2 cellular contexts compared by ENCODE assay signal in the genomic region with DNA sequence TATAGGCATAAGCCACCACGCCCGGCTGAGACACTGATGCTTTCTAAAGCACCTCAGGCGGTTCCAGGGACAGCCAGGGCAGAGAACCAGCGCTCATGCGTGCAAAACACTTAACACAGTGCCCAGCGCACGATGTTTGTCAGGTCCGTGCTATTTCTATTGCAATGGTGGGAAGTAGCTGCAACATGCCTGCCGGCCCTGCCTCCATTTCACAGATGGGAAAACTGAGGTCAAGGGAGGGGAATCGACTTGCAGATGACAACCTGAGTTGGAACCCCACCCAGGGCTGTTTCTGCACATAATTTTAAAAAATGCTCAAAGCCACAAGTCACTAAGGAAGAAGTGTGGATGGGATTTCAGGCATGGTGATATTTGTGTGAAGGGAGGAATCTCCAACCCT.
TF ChIP-seq lines count a peak whose summit lies in the region.

No MANE protein-coding gene starts in this region.

TF ChIP-seq in SK-N-SH, 30 proteins besides CTCF, POLR2A, EP300 and RAD21:
- TF ChIP-seq, protein P1, sequence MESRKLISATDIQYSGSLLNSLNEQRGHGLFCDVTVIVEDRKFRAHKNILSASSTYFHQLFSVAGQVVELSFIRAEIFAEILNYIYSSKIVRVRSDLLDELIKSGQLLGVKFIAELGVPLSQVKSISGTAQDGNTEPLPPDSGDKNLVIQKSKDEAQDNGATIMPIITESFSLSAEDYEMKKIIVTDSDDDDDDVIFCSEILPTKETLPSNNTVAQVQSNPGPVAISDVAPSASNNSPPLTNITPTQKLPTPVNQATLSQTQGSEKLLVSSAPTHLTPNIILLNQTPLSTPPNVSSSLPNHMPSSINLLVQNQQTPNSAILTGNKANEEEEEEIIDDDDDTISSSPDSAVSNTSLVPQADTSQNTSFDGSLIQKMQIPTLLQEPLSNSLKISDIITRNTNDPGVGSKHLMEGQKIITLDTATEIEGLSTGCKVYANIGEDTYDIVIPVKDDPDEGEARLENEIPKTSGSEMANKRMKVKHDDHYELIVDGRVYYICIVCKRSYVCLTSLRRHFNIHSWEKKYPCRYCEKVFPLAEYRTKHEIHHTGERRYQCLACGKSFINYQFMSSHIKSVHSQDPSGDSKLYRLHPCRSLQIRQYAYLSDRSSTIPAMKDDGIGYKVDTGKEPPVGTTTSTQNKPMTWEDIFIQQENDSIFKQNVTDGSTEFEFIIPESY (IDR thresholded peaks at IDR 0.05; ENCODE audit: borderline replicate concordance, low read depth), result no peak
- TF ChIP-seq FOXJ3 (CRISPR knock-in tag; IDR thresholded peaks at IDR 0.05) (no peak), NFIC (IDR thresholded peaks at IDR 0.05; ENCODE audit: borderline replicate concordance) (no peak), CHD2 (IDR thresholded peaks at IDR 0.05; ENCODE audit: low read length, partially characterized antibody) (no peak)
- TF ChIP-seq, protein P2, sequence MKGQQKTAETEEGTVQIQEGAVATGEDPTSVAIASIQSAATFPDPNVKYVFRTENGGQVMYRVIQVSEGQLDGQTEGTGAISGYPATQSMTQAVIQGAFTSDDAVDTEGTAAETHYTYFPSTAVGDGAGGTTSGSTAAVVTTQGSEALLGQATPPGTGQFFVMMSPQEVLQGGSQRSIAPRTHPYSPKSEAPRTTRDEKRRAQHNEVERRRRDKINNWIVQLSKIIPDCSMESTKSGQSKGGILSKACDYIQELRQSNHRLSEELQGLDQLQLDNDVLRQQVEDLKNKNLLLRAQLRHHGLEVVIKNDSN (IDR thresholded peaks at IDR 0.05; ENCODE audit: borderline replicate concordance, low read depth), result no peak

TF ChIP-seq in SK-N-SH treated with all-trans-retinoic acid at 6 μM for 48 hours, 23 proteins besides CTCF, POLR2A, EP300 and RAD21 (continued from another document):
- TF ChIP-seq, protein P3, sequence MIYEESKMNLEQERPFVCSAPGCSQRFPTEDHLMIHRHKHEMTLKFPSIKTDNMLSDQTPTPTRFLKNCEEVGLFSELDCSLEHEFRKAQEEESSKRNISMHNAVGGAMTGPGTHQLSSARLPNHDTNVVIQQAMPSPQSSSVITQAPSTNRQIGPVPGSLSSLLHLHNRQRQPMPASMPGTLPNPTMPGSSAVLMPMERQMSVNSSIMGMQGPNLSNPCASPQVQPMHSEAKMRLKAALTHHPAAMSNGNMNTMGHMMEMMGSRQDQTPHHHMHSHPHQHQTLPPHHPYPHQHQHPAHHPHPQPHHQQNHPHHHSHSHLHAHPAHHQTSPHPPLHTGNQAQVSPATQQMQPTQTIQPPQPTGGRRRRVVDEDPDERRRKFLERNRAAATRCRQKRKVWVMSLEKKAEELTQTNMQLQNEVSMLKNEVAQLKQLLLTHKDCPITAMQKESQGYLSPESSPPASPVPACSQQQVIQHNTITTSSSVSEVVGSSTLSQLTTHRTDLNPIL (CRISPR knock-in tag; IDR thresholded peaks at IDR 0.05; ENCODE audit: low read depth), result no peak
- TF ChIP-seq CSDC2 (CRISPR knock-in tag; IDR thresholded peaks at IDR 0.05) (no peak), TOX (CRISPR knock-in tag; IDR thresholded peaks at IDR 0.05; ENCODE audit: borderline replicate concordance) (no peak), TCF4 (CRISPR knock-in tag; IDR thresholded peaks at IDR 0.05; ENCODE audit: borderline replicate concordance) (no peak)
- TF ChIP-seq, protein P4, sequence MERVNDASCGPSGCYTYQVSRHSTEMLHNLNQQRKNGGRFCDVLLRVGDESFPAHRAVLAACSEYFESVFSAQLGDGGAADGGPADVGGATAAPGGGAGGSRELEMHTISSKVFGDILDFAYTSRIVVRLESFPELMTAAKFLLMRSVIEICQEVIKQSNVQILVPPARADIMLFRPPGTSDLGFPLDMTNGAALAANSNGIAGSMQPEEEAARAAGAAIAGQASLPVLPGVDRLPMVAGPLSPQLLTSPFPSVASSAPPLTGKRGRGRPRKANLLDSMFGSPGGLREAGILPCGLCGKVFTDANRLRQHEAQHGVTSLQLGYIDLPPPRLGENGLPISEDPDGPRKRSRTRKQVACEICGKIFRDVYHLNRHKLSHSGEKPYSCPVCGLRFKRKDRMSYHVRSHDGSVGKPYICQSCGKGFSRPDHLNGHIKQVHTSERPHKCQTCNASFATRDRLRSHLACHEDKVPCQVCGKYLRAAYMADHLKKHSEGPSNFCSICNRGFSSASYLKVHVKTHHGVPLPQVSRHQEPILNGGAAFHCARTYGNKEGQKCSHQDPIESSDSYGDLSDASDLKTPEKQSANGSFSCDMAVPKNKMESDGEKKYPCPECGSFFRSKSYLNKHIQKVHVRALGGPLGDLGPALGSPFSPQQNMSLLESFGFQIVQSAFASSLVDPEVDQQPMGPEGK (CRISPR knock-in tag; IDR thresholded peaks at IDR 0.05; ENCODE audit: borderline replicate concordance), result no peak
